Comparison of ENCODE assay signal across 27 cellular contexts in genomic region chr1:42733415-42734200, GRCh38. TPM values are rescaled to one million over a fixed set of nuclear protein-coding genes. Genes with fewer than 3 reads are reported as not detected.
"Had no signal": no experiment of that assay in that cellular context is flagged by ENCODE, and none has a peak within 500 bp of the region (broad histone marks: within the 10 kb centered on the region; RNA-seq: fewer than 3 reads in every experiment).

No MANE protein-coding gene starts in this region.

- H3K4me1 Mint-ChIP-seq: nephron had no signal

- H3K4me1 ChIP-seq: sigmoid colon, testis had no signal

- H3K27me3 Mint-ChIP-seq: activated B cell treated with CpG ODN at 0.5 μM for 24 hours; activated CD4-positive, alpha-beta T cell treated with anti-CD3 and anti-CD28 coated beads for 36 hours; type B pancreatic cell had no signal

- H3K4me3 ChIP-seq: sigmoid colon, testis had no signal

- H3K36me3 ChIP-seq: sigmoid colon had no signal

- H3K9me3 Mint-ChIP-seq: activated B cell treated with CpG ODN at 0.5 μM for 24 hours; activated naive CD4-positive, alpha-beta T cell treated with anti-CD3 and anti-CD28 coated beads, Interleukin-2, amount 10 ng/mL, durations not matched to agents 7 days and 5 days; activated T-cell treated with anti-CD3 and anti-CD28 coated beads, Interleukin-2, amount 50 U/mL, for 4 hours; nephron; T-helper 1 cell treated with Interleukin-12 subunit alpha and Interleukin-12 subunit beta and Interleukin-4 antibody, amounts not matched to agents 30 μg/mL and 1 μg/mL, for 36 hours; type B pancreatic cell had no signal

- H3K27ac ChIP-seq: sigmoid colon, testis had no signal

- DNase-seq: activated B cell treated with CpG ODN at 0.5 μM for 24 hours; activated CD4-positive, alpha-beta T cell treated with anti-CD3 and anti-CD28 coated beads for 36 hours; activated CD4-positive, alpha-beta T cell treated with anti-CD3 and anti-CD28 coated beads, Interleukin-2, amount 50 U/mL, for 4 hours; activated CD8-positive, alpha-beta memory T cell treated with anti-CD3 and anti-CD28 coated beads for 24 hours; activated CD8-positive, alpha-beta memory T cell treated with anti-CD3 and anti-CD28 coated beads, Interleukin-2, amount 50 U/mL, for 4 hours; activated naive CD4-positive, alpha-beta T cell treated with anti-CD3 and anti-CD28 coated beads, Interleukin-2, amount 10 ng/mL, durations not matched to agents 7 days and 5 days; activated T-cell treated with anti-CD3 and anti-CD28 coated beads, Interleukin-2, amount 50 U/mL, for 4 hours; amygdala; cortex of kidney; foreskin fibroblast; hippocampal formation; nucleus accumbens; posterior cingulate gyrus; sigmoid colon; stimulated activated CD4-positive, alpha-beta T cell treated with anti-CD3 and anti-CD28 coated beads, Interleukin-2, amount 100 ng/mL, for 48 hours; stimulated activated naive CD4-positive, alpha-beta T cell; testis had no signal

- H3K27ac Mint-ChIP-seq: activated B cell treated with CpG ODN at 0.5 μM for 24 hours; activated CD4-positive, alpha-beta T cell treated with anti-CD3 and anti-CD28 coated beads for 36 hours; activated naive CD4-positive, alpha-beta T cell treated with anti-CD3 and anti-CD28 coated beads, Interleukin-2, amount 10 ng/mL, durations not matched to agents 7 days and 5 days; T-helper 1 cell treated with Interleukin-12 subunit alpha and Interleukin-12 subunit beta and Interleukin-4 antibody, amounts not matched to agents 30 μg/mL and 1 μg/mL, for 36 hours; type B pancreatic cell had no signal

- H3K4me3 Mint-ChIP-seq: activated B cell treated with CpG ODN at 0.5 μM for 24 hours; activated CD4-positive, alpha-beta T cell treated with anti-CD3 and anti-CD28 coated beads for 36 hours; activated naive CD4-positive, alpha-beta T cell treated with anti-CD3 and anti-CD28 coated beads, Interleukin-2, amount 10 ng/mL, durations not matched to agents 7 days and 5 days; activated T-cell treated with anti-CD3 and anti-CD28 coated beads, Interleukin-2, amount 50 U/mL, for 4 hours; nephron; T-helper 1 cell treated with Interleukin-12 subunit alpha and Interleukin-12 subunit beta and Interleukin-4 antibody, amounts not matched to agents 30 μg/mL and 1 μg/mL, for 36 hours; type B pancreatic cell had no signal

- H3K9me3 ChIP-seq: sigmoid colon, testis had no signal

- H3K36me3 Mint-ChIP-seq: activated naive CD4-positive, alpha-beta T cell treated with anti-CD3 and anti-CD28 coated beads, Interleukin-2, amount 10 ng/mL, durations not matched to agents 7 days and 5 days; type B pancreatic cell had no signal

- H3K27me3 ChIP-seq: sigmoid colon, testis had no signal

RNA-seq across cellular contexts. Expression of gene CLDN19, which starts 6.4 kb away (rescaled TPM):
- total RNA-seq: activated B cell treated with CpG ODN at 0.5 μM for 24 hours; activated CD4-positive, alpha-beta T cell treated with anti-CD3 and anti-CD28 coated beads for 36 hours; activated T-cell treated with anti-CD3 and anti-CD28 coated beads, Interleukin-2, amount 50 U/mL, for 4 hours; cerebellum; fibroblast of lung; glomerular endothelial cell; myocyte; sigmoid colon had no signal
- polyA plus RNA-seq: fibroblast of lung had no signal

RNA-seq across cellular contexts. Expression of gene TMEM269, which starts 51.2 kb away (rescaled TPM):
- total RNA-seq: epithelial cell of proximal tubule, glomerular endothelial cell, renal cortical epithelial cell, sigmoid colon had no signal
- polyA plus RNA-seq: liver had no signal
